Comparison of ENCODE assay signal across 20 cellular contexts in genomic region chr2:174243812-174244211, GRCh38.
"Had no signal": no experiment of that assay in that cellular context is flagged by ENCODE, and none has a peak within 500 bp of the region (broad histone marks: within the 10 kb centered on the region; RNA-seq: fewer than 3 reads in every experiment).

No MANE protein-coding gene starts in this region.

- H3K9me3 ChIP-seq: colonic mucosa, esophagus squamous epithelium, neutrophil, sigmoid colon, testis, tibial nerve, upper lobe of right lung had no signal

- H3K27ac ChIP-seq: colonic mucosa, epithelial cell of prostate, esophagus squamous epithelium, neutrophil, sigmoid colon, skin epidermis, testis, tibial nerve, upper lobe of right lung had no signal

- H3K27ac Mint-ChIP-seq: nephron progenitor cell; stimulated activated naive B cell treated with anti-CD40 and anti-IgM and Interleukin-4, amounts not matched to agents 10 μg/mL and 1 μg/mL and 100 μg/mL, for 72 hours; stimulated activated naive CD8-positive, alpha-beta T cell treated with anti-CD3 and anti-CD28 coated beads, Interleukin-15, amount 100 ng/mL, for 72 hours had no signal

- DNase-seq: colonic mucosa; effector CD4-positive, alpha-beta T cell; esophagus squamous epithelium; foreskin fibroblast; left colon; left ventricle myocardium superior; naive thymus-derived CD4-positive, alpha-beta T cell; nephron progenitor cell; sigmoid colon; stimulated activated CD4-positive, alpha-beta T cell treated with anti-CD3 and anti-CD28 coated beads, Interleukin-2, amount 100 ng/mL, for 24 hours; stimulated activated CD4-positive, alpha-beta T cell treated with anti-CD3 and anti-CD28 coated beads, Interleukin-4, amount 100 ng/mL, for 4 hours; stimulated activated naive B cell treated with anti-CD40 and anti-IgM and Interleukin-4, amounts not matched to agents 10 μg/mL and 1 μg/mL and 100 μg/mL, for 72 hours; stimulated activated naive CD8-positive, alpha-beta T cell treated with anti-CD3 and anti-CD28 coated beads, Interleukin-15, amount 100 ng/mL, for 72 hours; testis; upper lobe of right lung had no signal

- H3K27me3 Mint-ChIP-seq: naive thymus-derived CD4-positive, alpha-beta T cell; stimulated activated naive B cell treated with anti-CD40 and anti-IgM and Interleukin-4, amounts not matched to agents 10 μg/mL and 1 μg/mL and 100 μg/mL, for 72 hours; stimulated activated naive CD8-positive, alpha-beta T cell treated with anti-CD3 and anti-CD28 coated beads, Interleukin-15, amount 100 ng/mL, for 72 hours had no signal

- H3K4me3 Mint-ChIP-seq: nephron progenitor cell; stimulated activated naive B cell treated with anti-CD40 and anti-IgM and Interleukin-4, amounts not matched to agents 10 μg/mL and 1 μg/mL and 100 μg/mL, for 72 hours; stimulated activated naive CD8-positive, alpha-beta T cell treated with anti-CD3 and anti-CD28 coated beads, Interleukin-15, amount 100 ng/mL, for 72 hours had no signal

- ATAC-seq: left colon; left ventricle myocardium superior; naive thymus-derived CD4-positive, alpha-beta T cell; stimulated activated naive B cell treated with anti-CD40 and anti-IgM and Interleukin-4, amounts not matched to agents 10 μg/mL and 1 μg/mL and 100 μg/mL, for 72 hours; stimulated activated naive CD8-positive, alpha-beta T cell treated with anti-CD3 and anti-CD28 coated beads, Interleukin-15, amount 100 ng/mL, for 72 hours; upper lobe of right lung had no signal

- H3K27me3 ChIP-seq: colonic mucosa, esophagus squamous epithelium, neutrophil, sigmoid colon, testis, tibial nerve, upper lobe of right lung had no signal

- H3K9me3 Mint-ChIP-seq: naive thymus-derived CD4-positive, alpha-beta T cell; stimulated activated naive B cell treated with anti-CD40 and anti-IgM and Interleukin-4, amounts not matched to agents 10 μg/mL and 1 μg/mL and 100 μg/mL, for 72 hours; stimulated activated naive CD8-positive, alpha-beta T cell treated with anti-CD3 and anti-CD28 coated beads, Interleukin-15, amount 100 ng/mL, for 72 hours had no signal

- H3K4me3 ChIP-seq: colonic mucosa, esophagus squamous epithelium, lung, sigmoid colon, skin epidermis, testis, tibial nerve, upper lobe of right lung had no signal

- H3K36me3 ChIP-seq: colonic mucosa had no signal
